1 cellular context compared by ENCODE assay signal in the genomic region with DNA sequence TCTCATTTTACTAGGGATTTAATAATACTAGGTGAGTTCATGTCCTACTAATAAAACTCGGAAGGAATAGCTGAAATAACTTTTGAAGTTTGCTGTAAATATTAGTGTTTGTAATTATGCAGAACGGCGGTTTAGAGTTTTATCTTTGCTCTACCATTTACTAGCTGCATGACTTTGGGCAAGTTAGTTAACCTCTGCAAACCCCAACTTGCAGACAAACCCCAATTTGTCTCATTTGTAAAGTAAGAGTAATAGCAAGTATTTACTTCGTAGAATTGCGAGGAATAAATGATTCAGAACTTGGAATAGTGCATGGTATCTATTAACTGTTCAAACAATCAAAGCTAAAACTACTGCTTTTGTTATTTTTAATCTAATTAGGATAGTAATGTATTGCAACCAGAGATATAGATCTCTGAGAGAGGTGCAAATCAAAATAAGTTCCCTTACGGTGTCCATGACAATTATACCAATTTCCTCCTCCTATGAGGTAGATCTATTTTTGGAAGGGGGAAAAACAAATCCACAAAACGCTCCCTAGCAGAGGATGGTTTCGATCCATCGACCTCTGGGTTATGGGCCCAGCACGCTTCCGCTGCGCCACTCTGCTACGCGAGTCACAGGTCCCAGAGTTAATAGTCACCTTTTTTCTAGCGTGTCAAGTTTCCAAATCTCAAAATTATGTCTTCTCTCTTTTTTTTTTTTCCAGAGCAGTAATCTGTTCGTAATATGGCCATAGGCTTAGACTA.
TF ChIP-seq lines count a peak whose summit lies in the region.

No MANE protein-coding gene starts in this region.

TF ChIP-seq in K562, 482 proteins besides CTCF, POLR2A, EP300 and RAD21 (continued from another document and continues in another):
- peak; percentile 48 to 89; a peak in 3 of 4 replicates for TF ChIP-seq RCOR1 (IDR thresholded peaks at IDR 0.05; ENCODE audit: borderline replicate concordance in 1 of 2, low read depth in 2 of 2, low read length in 2 of 2)
- TF ChIP-seq NFE2L1 (tag; IDR thresholded peaks at IDR 0.05; ENCODE audit: borderline replicate concordance, low read depth), result no peak
- TF ChIP-seq GTF2F1 (IDR thresholded peaks at IDR 0.05; ENCODE audit: low read depth, low read length), result no peak
- TF ChIP-seq, protein P1, sequence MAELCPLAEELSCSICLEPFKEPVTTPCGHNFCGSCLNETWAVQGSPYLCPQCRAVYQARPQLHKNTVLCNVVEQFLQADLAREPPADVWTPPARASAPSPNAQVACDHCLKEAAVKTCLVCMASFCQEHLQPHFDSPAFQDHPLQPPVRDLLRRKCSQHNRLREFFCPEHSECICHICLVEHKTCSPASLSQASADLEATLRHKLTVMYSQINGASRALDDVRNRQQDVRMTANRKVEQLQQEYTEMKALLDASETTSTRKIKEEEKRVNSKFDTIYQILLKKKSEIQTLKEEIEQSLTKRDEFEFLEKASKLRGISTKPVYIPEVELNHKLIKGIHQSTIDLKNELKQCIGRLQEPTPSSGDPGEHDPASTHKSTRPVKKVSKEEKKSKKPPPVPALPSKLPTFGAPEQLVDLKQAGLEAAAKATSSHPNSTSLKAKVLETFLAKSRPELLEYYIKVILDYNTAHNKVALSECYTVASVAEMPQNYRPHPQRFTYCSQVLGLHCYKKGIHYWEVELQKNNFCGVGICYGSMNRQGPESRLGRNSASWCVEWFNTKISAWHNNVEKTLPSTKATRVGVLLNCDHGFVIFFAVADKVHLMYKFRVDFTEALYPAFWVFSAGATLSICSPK (IDR thresholded peaks at IDR 0.05; ENCODE audit: borderline replicate concordance), result 0 out of 2 replicates have a peak, but pooled peaks have one; percentile 19
- no peak for TF ChIP-seq NEUROD1 (IDR thresholded peaks at IDR 0.05; ENCODE audit: borderline replicate concordance, low read depth, low read length, partially characterized antibody)
- TF ChIP-seq TOE1 (IDR thresholded peaks at IDR 0.05; ENCODE audit: borderline replicate concordance), result peak; percentile 40; the same call in 1 of the 2 replicates
- 0 out of 2 replicates have a peak, but pooled peaks have one; percentile 18 for TF ChIP-seq TOE1 (CRISPR knock-in tag; IDR thresholded peaks at IDR 0.05; ENCODE audit: borderline replicate concordance, low read depth)
- TF ChIP-seq ZNF695 (CRISPR knock-in tag; IDR thresholded peaks at IDR 0.05), result no peak
- TF ChIP-seq CBX5 (IDR thresholded peaks at IDR 0.05; ENCODE audit: borderline replicate concordance, low read depth), result no peak
- TF ChIP-seq JUNB (CRISPR knock-in tag; conservative IDR thresholded peaks at IDR 0.05), result no peak
- no peak for TF ChIP-seq ZNF140 (CRISPR knock-in tag; IDR thresholded peaks at IDR 0.05)
- TF ChIP-seq ZNF699 (CRISPR knock-in tag; IDR thresholded peaks at IDR 0.05; ENCODE audit: insufficient replicate concordance), result no peak
- TF ChIP-seq CXXC5 (CRISPR knock-in tag; IDR thresholded peaks at IDR 0.05), result peak; percentile 77
- TF ChIP-seq, protein P2, sequence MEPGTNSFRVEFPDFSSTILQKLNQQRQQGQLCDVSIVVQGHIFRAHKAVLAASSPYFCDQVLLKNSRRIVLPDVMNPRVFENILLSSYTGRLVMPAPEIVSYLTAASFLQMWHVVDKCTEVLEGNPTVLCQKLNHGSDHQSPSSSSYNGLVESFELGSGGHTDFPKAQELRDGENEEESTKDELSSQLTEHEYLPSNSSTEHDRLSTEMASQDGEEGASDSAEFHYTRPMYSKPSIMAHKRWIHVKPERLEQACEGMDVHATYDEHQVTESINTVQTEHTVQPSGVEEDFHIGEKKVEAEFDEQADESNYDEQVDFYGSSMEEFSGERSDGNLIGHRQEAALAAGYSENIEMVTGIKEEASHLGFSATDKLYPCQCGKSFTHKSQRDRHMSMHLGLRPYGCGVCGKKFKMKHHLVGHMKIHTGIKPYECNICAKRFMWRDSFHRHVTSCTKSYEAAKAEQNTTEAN (CRISPR knock-in tag; IDR thresholded peaks at IDR 0.05), result no peak
- TF ChIP-seq HMG20B (CRISPR knock-in tag; IDR thresholded peaks at IDR 0.05), result no peak
- no peak for TF ChIP-seq DPF2 (IDR thresholded peaks at IDR 0.05)
- TF ChIP-seq PHF21A (IDR thresholded peaks at IDR 0.05; ENCODE audit: borderline replicate concordance, low read depth), result peak; percentile 85; the same call in 1 of the 2 replicates
- TF ChIP-seq BCOR (IDR thresholded peaks at IDR 0.05), result peak; percentile 80
- TF ChIP-seq ZNF165 (CRISPR knock-in tag; IDR thresholded peaks at IDR 0.05; ENCODE audit: borderline replicate concordance), result no peak
- TF ChIP-seq, protein P3, sequence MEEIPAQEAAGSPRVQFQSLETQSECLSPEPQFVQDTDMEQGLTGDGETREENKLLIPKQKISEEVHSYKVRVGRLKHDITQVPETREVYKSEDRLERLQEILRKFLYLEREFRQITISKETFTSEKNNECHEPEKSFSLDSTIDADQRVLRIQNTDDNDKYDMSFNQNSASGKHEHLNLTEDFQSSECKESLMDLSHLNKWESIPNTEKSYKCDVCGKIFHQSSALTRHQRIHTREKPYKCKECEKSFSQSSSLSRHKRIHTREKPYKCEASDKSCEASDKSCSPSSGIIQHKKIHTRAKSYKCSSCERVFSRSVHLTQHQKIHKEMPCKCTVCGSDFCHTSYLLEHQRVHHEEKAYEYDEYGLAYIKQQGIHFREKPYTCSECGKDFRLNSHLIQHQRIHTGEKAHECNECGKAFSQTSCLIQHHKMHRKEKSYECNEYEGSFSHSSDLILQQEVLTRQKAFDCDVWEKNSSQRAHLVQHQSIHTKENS (CRISPR knock-in tag; IDR thresholded peaks at IDR 0.05), result no peak
- TF ChIP-seq KLF10 (CRISPR knock-in tag; IDR thresholded peaks at IDR 0.05), result no peak
- TF ChIP-seq, protein P4, sequence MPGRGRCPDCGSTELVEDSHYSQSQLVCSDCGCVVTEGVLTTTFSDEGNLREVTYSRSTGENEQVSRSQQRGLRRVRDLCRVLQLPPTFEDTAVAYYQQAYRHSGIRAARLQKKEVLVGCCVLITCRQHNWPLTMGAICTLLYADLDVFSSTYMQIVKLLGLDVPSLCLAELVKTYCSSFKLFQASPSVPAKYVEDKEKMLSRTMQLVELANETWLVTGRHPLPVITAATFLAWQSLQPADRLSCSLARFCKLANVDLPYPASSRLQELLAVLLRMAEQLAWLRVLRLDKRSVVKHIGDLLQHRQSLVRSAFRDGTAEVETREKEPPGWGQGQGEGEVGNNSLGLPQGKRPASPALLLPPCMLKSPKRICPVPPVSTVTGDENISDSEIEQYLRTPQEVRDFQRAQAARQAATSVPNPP (IDR thresholded peaks at IDR 0.05; ENCODE audit: borderline replicate concordance, insufficient read depth, insufficient read length), result no peak
- TF ChIP-seq, protein P5, sequence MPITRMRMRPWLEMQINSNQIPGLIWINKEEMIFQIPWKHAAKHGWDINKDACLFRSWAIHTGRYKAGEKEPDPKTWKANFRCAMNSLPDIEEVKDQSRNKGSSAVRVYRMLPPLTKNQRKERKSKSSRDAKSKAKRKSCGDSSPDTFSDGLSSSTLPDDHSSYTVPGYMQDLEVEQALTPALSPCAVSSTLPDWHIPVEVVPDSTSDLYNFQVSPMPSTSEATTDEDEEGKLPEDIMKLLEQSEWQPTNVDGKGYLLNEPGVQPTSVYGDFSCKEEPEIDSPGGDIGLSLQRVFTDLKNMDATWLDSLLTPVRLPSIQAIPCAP (CRISPR knock-in tag; IDR thresholded peaks at IDR 0.05; ENCODE audit: borderline replicate concordance), result no peak
- TF ChIP-seq, protein P6, sequence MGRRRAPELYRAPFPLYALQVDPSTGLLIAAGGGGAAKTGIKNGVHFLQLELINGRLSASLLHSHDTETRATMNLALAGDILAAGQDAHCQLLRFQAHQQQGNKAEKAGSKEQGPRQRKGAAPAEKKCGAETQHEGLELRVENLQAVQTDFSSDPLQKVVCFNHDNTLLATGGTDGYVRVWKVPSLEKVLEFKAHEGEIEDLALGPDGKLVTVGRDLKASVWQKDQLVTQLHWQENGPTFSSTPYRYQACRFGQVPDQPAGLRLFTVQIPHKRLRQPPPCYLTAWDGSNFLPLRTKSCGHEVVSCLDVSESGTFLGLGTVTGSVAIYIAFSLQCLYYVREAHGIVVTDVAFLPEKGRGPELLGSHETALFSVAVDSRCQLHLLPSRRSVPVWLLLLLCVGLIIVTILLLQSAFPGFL (CRISPR knock-in tag; IDR thresholded peaks at IDR 0.05), result no peak
- TF ChIP-seq TCF7L2 (IDR thresholded peaks at IDR 0.05; ENCODE audit: low read depth, low read length), result no peak
- no peak for TF ChIP-seq HNRNPL (IDR thresholded peaks at IDR 0.05; ENCODE audit: low read depth, low read length)
- peak in 1 of 2 experiments; percentile 78; a peak in 2 of 4 replicates for TF ChIP-seq CSDE1 (IDR thresholded peaks at IDR 0.05)
- TF ChIP-seq POLR2H (tag; IDR thresholded peaks at IDR 0.05; ENCODE audit: low read depth), result peak; percentile 99
- TF ChIP-seq HDAC2 (IDR thresholded peaks at IDR 0.05), result peak; percentile 29
- TF ChIP-seq RBBP5 (IDR thresholded peaks at IDR 0.05; ENCODE audit: borderline replicate concordance, insufficient read depth, low read length, poor library complexity, severe bottlenecking), result no peak
- no peak for TF ChIP-seq ZNF668 (CRISPR knock-in tag; IDR thresholded peaks at IDR 0.05)
- TF ChIP-seq, protein P7, sequence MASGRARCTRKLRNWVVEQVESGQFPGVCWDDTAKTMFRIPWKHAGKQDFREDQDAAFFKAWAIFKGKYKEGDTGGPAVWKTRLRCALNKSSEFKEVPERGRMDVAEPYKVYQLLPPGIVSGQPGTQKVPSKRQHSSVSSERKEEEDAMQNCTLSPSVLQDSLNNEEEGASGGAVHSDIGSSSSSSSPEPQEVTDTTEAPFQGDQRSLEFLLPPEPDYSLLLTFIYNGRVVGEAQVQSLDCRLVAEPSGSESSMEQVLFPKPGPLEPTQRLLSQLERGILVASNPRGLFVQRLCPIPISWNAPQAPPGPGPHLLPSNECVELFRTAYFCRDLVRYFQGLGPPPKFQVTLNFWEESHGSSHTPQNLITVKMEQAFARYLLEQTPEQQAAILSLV (tag; IDR thresholded peaks at IDR 0.05), result no peak
- TF ChIP-seq, protein P8, sequence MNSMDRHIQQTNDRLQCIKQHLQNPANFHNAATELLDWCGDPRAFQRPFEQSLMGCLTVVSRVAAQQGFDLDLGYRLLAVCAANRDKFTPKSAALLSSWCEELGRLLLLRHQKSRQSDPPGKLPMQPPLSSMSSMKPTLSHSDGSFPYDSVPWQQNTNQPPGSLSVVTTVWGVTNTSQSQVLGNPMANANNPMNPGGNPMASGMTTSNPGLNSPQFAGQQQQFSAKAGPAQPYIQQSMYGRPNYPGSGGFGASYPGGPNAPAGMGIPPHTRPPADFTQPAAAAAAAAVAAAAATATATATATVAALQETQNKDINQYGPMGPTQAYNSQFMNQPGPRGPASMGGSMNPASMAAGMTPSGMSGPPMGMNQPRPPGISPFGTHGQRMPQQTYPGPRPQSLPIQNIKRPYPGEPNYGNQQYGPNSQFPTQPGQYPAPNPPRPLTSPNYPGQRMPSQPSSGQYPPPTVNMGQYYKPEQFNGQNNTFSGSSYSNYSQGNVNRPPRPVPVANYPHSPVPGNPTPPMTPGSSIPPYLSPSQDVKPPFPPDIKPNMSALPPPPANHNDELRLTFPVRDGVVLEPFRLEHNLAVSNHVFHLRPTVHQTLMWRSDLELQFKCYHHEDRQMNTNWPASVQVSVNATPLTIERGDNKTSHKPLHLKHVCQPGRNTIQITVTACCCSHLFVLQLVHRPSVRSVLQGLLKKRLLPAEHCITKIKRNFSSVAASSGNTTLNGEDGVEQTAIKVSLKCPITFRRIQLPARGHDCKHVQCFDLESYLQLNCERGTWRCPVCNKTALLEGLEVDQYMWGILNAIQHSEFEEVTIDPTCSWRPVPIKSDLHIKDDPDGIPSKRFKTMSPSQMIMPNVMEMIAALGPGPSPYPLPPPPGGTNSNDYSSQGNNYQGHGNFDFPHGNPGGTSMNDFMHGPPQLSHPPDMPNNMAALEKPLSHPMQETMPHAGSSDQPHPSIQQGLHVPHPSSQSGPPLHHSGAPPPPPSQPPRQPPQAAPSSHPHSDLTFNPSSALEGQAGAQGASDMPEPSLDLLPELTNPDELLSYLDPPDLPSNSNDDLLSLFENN (IDR thresholded peaks at IDR 0.05; ENCODE audit: low read depth in 2 of 2, low read length in 2 of 2), result 0 out of 4 replicates have a peak, but pooled peaks of 1 of the 2 experiments have one; percentile 32
